ENCODE assay signal across 20 cellular contexts in genomic region chr7:78734626-78735025, GRCh38.
DNase-seq lines count a peak whose midpoint lies in the region; ATAC-seq, FAIRE-seq and TF ChIP-seq lines count a peak whose summit lies in the region.
"Had no signal": no experiment of that assay in that cellular context is flagged by ENCODE, and none has a peak within 500 bp of the region (broad histone marks: within the 10 kb centered on the region; RNA-seq: fewer than 3 reads in every experiment).

No MANE protein-coding gene starts in this region.

- no peaks in the 10 kb centered on the region for H3K36me3 Mint-ChIP-seq in activated CD4-positive, alpha-beta T cell treated with anti-CD3 and anti-CD28 coated beads for 36 hours (ENCODE audit: low read depth)
- H3K36me3 Mint-ChIP-seq: activated CD4-positive, alpha-beta memory T cell treated with anti-CD3 and anti-CD28 coated beads for 36 hours had no signal

- no peak overlapping the region for H3K4me3 Mint-ChIP-seq in activated CD4-positive, alpha-beta T cell treated with anti-CD3 and anti-CD28 coated beads for 36 hours
- H3K4me3 Mint-ChIP-seq: activated CD4-positive, alpha-beta memory T cell treated with anti-CD3 and anti-CD28 coated beads for 36 hours; activated naive CD8-positive, alpha-beta T cell treated with anti-CD3 and anti-CD28 coated beads, Interleukin-2, amount 50 U/mL, for 24 hours; nephron had no signal

- no peaks in the 10 kb centered on the region for H3K36me3 ChIP-seq in pancreas
- H3K36me3 ChIP-seq: BLaER1 treated with 17β-estradiol and CSF1 and Interleukin-3, amounts not matched to agents 10 nM and 100 nM had no signal

- H3K9me3 Mint-ChIP-seq in activated CD4-positive, alpha-beta T cell treated with anti-CD3 and anti-CD28 coated beads for 36 hours (ENCODE audit: low read depth) = no peaks in the 10 kb centered on the region
- H3K9me3 Mint-ChIP-seq: activated naive CD8-positive, alpha-beta T cell treated with anti-CD3 and anti-CD28 coated beads, Interleukin-2, amount 50 U/mL, for 24 hours; nephron had no signal

- CTCF ChIA-PET in activated CD4-positive, alpha-beta T cell treated with anti-CD3 and anti-CD28 coated beads for 36 hours (lab: Charles Lee) = no interaction called here

- peak; percentile 32 for DNase-seq in epithelial cell of proximal tubule (ENCODE audit: low read depth)
- DNase-seq in stromal cell of bone marrow (ENCODE audit: low read depth) = peak; percentile 41
- no peak for DNase-seq in kidney glomerular epithelial cell (lab: John Stamatoyannopoulos, UW)
- no peak for DNase-seq in activated CD4-positive, alpha-beta T cell treated with anti-CD3 and anti-CD28 coated beads for 36 hours
- no peak for DNase-seq in pancreas
- DNase-seq: activated CD4-positive, alpha-beta memory T cell treated with anti-CD3 and anti-CD28 coated beads for 36 hours; activated naive CD8-positive, alpha-beta T cell treated with anti-CD3 and anti-CD28 coated beads, Interleukin-2, amount 50 U/mL, for 24 hours; caudate nucleus; effector memory CD4-positive, alpha-beta T cell; NCI-H2029 treated with DMSO at 0.1 percent for 48 hours; NCI-H524 treated with DMSO at 0.1 percent for 48 hours; stimulated activated CD4-positive, alpha-beta T cell treated with anti-CD3 and anti-CD28 coated beads, Interleukin-1b, Interleukin-23, amount 100 ng/mL, for 48 hours had no signal

- FAIRE-seq in pancreas (lab: Jason Lieb, UNC) = no peak
- FAIRE-seq: frontal cortex, TTC549 had no signal

- no peaks in the 10 kb centered on the region for H3K27me3 Mint-ChIP-seq in activated CD4-positive, alpha-beta T cell treated with anti-CD3 and anti-CD28 coated beads for 36 hours
- H3K27me3 Mint-ChIP-seq: activated CD4-positive, alpha-beta memory T cell treated with anti-CD3 and anti-CD28 coated beads for 36 hours; activated naive CD8-positive, alpha-beta T cell treated with anti-CD3 and anti-CD28 coated beads, Interleukin-2, amount 50 U/mL, for 24 hours had no signal

- no peaks in the 10 kb centered on the region for H3K27me3 ChIP-seq in pancreas
- H3K27me3 ChIP-seq: BLaER1 treated with 17β-estradiol and CSF1 and Interleukin-3, amounts not matched to agents 10 nM and 100 nM had no signal

- ATAC-seq in GM18909 (IDR thresholded peaks at IDR 0.05; ENCODE audit: poor library complexity, unreplicated experiment) = peak; percentile 77
- peak; percentile 60 for ATAC-seq in HG03442 (IDR thresholded peaks at IDR 0.05; ENCODE audit: unreplicated experiment)
- no peak for ATAC-seq in activated CD4-positive, alpha-beta T cell treated with anti-CD3 and anti-CD28 coated beads for 36 hours
- no peak for ATAC-seq in pancreas
- ATAC-seq: activated naive CD8-positive, alpha-beta T cell treated with anti-CD3 and anti-CD28 coated beads, Interleukin-2, amount 50 U/mL, for 24 hours; Panc1; SK-N-SH treated with all-trans-retinoic acid at 6 μM for 48 hours had no signal

- H3K4me3 ChIP-seq in epithelial cell of proximal tubule (ENCODE audit: low read depth, low read length) (no peak overlapping the region), pancreas (no peak overlapping the region)
- H3K4me3 ChIP-seq: BLaER1 treated with 17β-estradiol and CSF1 and Interleukin-3, amounts not matched to agents 10 nM and 100 nM had no signal

- intact Hi-C loops in activated CD4-positive, alpha-beta T cell treated with anti-CD3 and anti-CD28 coated beads for 36 hours (cut with DNase I, micrococcal nuclease) = no loop called here
- intact Hi-C loops in pancreas (cut with DNase I) = no loop called here

- 91 to 92% methylated on average over 6 of the region's 6 CpGs for WGBS in pancreas, 2 donors

- POLR2A ChIA-PET in activated CD4-positive, alpha-beta T cell treated with anti-CD3 and anti-CD28 coated beads for 36 hours (lab: Charles Lee) = no interaction called here

- H3K4me1 Mint-ChIP-seq in activated CD4-positive, alpha-beta T cell treated with anti-CD3 and anti-CD28 coated beads for 36 hours = no peaks in the 10 kb centered on the region
- H3K4me1 Mint-ChIP-seq: activated naive CD8-positive, alpha-beta T cell treated with anti-CD3 and anti-CD28 coated beads, Interleukin-2, amount 50 U/mL, for 24 hours; nephron had no signal

- no peak overlapping the region for H3K27ac ChIP-seq in pancreas
- H3K27ac ChIP-seq: BLaER1 treated with 17β-estradiol and CSF1 and Interleukin-3, amounts not matched to agents 10 nM and 100 nM had no signal

- TF ChIP-seq CTCF in epithelial cell of proximal tubule (conservative IDR thresholded peaks at IDR 0.05; ENCODE audit: low read depth, low read length) = no peak
- TF ChIP-seq CTCF in pancreas (IDR thresholded peaks at IDR 0.05) = no peak

- peaks cover 2 to 7% (median 5%) of the 10 kb centered on the region in 3 donors for H3K4me1 ChIP-seq in pancreas

- no peaks in the 10 kb centered on the region for H3K9me3 ChIP-seq in pancreas
- H3K9me3 ChIP-seq: BLaER1 treated with 17β-estradiol and CSF1 and Interleukin-3, amounts not matched to agents 10 nM and 100 nM had no signal

- no peak overlapping the region for H3K27ac Mint-ChIP-seq in activated CD4-positive, alpha-beta T cell treated with anti-CD3 and anti-CD28 coated beads for 36 hours
- H3K27ac Mint-ChIP-seq: activated CD4-positive, alpha-beta memory T cell treated with anti-CD3 and anti-CD28 coated beads for 36 hours; activated naive CD8-positive, alpha-beta T cell treated with anti-CD3 and anti-CD28 coated beads, Interleukin-2, amount 50 U/mL, for 24 hours; nephron had no signal

Comparison
In these comparisons a context has a peak if more than half of its experiments do, and no peak if none do; other contexts are left out.
1. ATAC-seq: peak in GM18909 (single experiment) and HG03442 (single experiment); none in activated CD4-positive, alpha-beta T cell treated with anti-CD3 and anti-CD28 coated beads for 36 hours (single experiment) and pancreas (0 of 4).
2. DNase-seq: peak in epithelial cell of proximal tubule (single experiment) and stromal cell of bone marrow (single experiment); none in kidney glomerular epithelial cell (single experiment), activated CD4-positive, alpha-beta T cell treated with anti-CD3 and anti-CD28 coated beads for 36 hours (single experiment) and pancreas (0 of 6).